Comparison of ENCODE assay signal across 10 cellular contexts in genomic region chr6:159748127-159748526, GRCh38. TPM values are rescaled to one million over a fixed set of nuclear protein-coding genes. Genes with fewer than 3 reads are reported as not detected.
DNase-seq lines count a peak whose midpoint lies in the region; FAIRE-seq and TF ChIP-seq lines count a peak whose summit lies in the region.
"Not testable (repeated sequence)": the region's sequence is repeated elsewhere in the genome, so short reads cannot be mapped to it uniquely, and the experiment has no call there.
"Had no signal": no experiment of that assay in that cellular context is flagged by ENCODE, and none has a peak within 500 bp of the region (broad histone marks: within the 10 kb centered on the region; RNA-seq: fewer than 3 reads in every experiment).

No MANE protein-coding gene starts in this region.

- intact Hi-C loops in A673 (cut with micrococcal nuclease; ENCODE audit: unreplicated experiment) = not testable (repeated sequence)

- not testable (repeated sequence) for BruUV-seq in A673 (replicated peaks; lab: Mats Ljungman, UMichigan)

- not testable (repeated sequence) for H3K4me1 ChIP-seq in A673 (ENCODE audit: insufficient read depth, low read length, poor library complexity, severe bottlenecking); keratinocyte (ENCODE audit: control insufficient read depth, extremely low read depth, insufficient read depth, low read length)

- H3K79me2 ChIP-seq in keratinocyte (ENCODE audit: control insufficient read depth, insufficient read depth, low read length) = peaks cover 31% of the 10 kb centered on the region

- peak; percentile 61 for FAIRE-seq in GM12892 (lab: Jason Lieb, UNC)
- peak; percentile 100 for FAIRE-seq in bronchial epithelial cell (lab: Jason Lieb, UNC)
- peak; percentile 90 for FAIRE-seq in keratinocyte (lab: Jason Lieb, UNC)

- H3K4me3 ChIP-seq in A673 (ENCODE audit: low read depth, low read length, poor library complexity, severe bottlenecking); bronchial epithelial cell (ENCODE audit: low read depth, low read length); keratinocyte (ENCODE audit: control insufficient read depth in 2 of 3, extremely low read depth in 1 of 3, insufficient read depth in 2 of 3, low read depth in 1 of 3, low read length in 3 of 3): not testable (repeated sequence)

- H3K36me3 ChIP-seq in A673 (ENCODE audit: insufficient read depth, low read length, poor library complexity, severe bottlenecking) (peaks cover 100% of the 10 kb centered on the region), keratinocyte (ENCODE audit: control insufficient read depth in 2 of 2, extremely low read depth in 1 of 2, insufficient read depth in 2 of 2, low read length in 2 of 2) (peaks cover 22 to 28% of the 10 kb centered on the region in 2 experiments)
- H3K36me3 ChIP-seq in bronchial epithelial cell (ENCODE audit: control insufficient read depth, insufficient read depth, low read length) = not testable (repeated sequence)

- not testable (repeated sequence) for DNase-seq in A673 (ENCODE audit: low spot score); GM12892 (ENCODE audit: insufficient read length); activated T-cell treated with anti-CD3 and anti-CD28 coated beads, Interleukin-2, amount 50 U/mL, for 24 hours; activated naive CD8-positive, alpha-beta T cell treated with anti-CD3 and anti-CD28 coated beads for 36 hours; bronchial epithelial cell (ENCODE audit: low read depth); keratinocyte (ENCODE audit: low read depth, low spot score); nephron progenitor cell

- H3K27me3 ChIP-seq in A673 (replicated peaks; ENCODE audit: insufficient read depth, low read depth, low read length, poor library complexity); bronchial epithelial cell (ENCODE audit: control insufficient read depth, insufficient read depth, low read length); keratinocyte (ENCODE audit: control insufficient read depth, extremely low read depth, insufficient read depth, low read length): not testable (repeated sequence)

- dilution Hi-C loops in keratinocyte (cut with MboI; ENCODE audit: extremely low pct_ligation_motif_present, low sequenced_read_pairs) = not testable (repeated sequence)

- H3K4me2 ChIP-seq in keratinocyte (ENCODE audit: control insufficient read depth, extremely low read depth, insufficient read depth, low read depth, low read length) = not testable (repeated sequence)

- H3K36me3 Mint-ChIP-seq in activated T-cell treated with anti-CD3 and anti-CD28 coated beads, Interleukin-2, amount 50 U/mL, for 24 hours (ENCODE audit: low read depth) = peaks cover 96% of the 10 kb centered on the region
- H3K36me3 Mint-ChIP-seq in activated naive CD8-positive, alpha-beta T cell treated with anti-CD3 and anti-CD28 coated beads for 36 hours = peaks cover 24% of the 10 kb centered on the region
- H3K36me3 Mint-ChIP-seq in nephron progenitor cell (ENCODE audit: low read depth) = peaks cover 74% of the 10 kb centered on the region

- H3K9me1 ChIP-seq in keratinocyte (ENCODE audit: control insufficient read depth, extremely low read depth, insufficient read depth, low read length) = not testable (repeated sequence)

- CTCF ChIA-PET in A673 (lab: Charles Lee) = not testable (repeated sequence)

- not testable (repeated sequence) for H3K4me3 Mint-ChIP-seq in activated T-cell treated with anti-CD3 and anti-CD28 coated beads, Interleukin-2, amount 50 U/mL, for 24 hours; activated naive CD8-positive, alpha-beta T cell treated with anti-CD3 and anti-CD28 coated beads for 36 hours; nephron progenitor cell

- H3K27ac Mint-ChIP-seq in activated T-cell treated with anti-CD3 and anti-CD28 coated beads, Interleukin-2, amount 50 U/mL, for 24 hours = peak overlapping the region; percentile 61
- H3K27ac Mint-ChIP-seq in activated naive CD8-positive, alpha-beta T cell treated with anti-CD3 and anti-CD28 coated beads for 36 hours = peak overlapping the region; percentile 51
- H3K27ac Mint-ChIP-seq in nephron progenitor cell = peak overlapping the region; percentile 45

- not testable (repeated sequence) for H3K9me3 Mint-ChIP-seq in activated T-cell treated with anti-CD3 and anti-CD28 coated beads, Interleukin-2, amount 50 U/mL, for 24 hours; activated naive CD8-positive, alpha-beta T cell treated with anti-CD3 and anti-CD28 coated beads for 36 hours; nephron progenitor cell

- H3K4me1 Mint-ChIP-seq in activated T-cell treated with anti-CD3 and anti-CD28 coated beads, Interleukin-2, amount 50 U/mL, for 24 hours (ENCODE audit: low read depth) = peaks cover 20% of the 10 kb centered on the region
- peaks cover 11% of the 10 kb centered on the region for H3K4me1 Mint-ChIP-seq in activated naive CD8-positive, alpha-beta T cell treated with anti-CD3 and anti-CD28 coated beads for 36 hours
- not testable (repeated sequence) for H3K4me1 Mint-ChIP-seq in nephron progenitor cell

- H4K20me1 ChIP-seq in keratinocyte (ENCODE audit: control insufficient read depth, extremely low read depth, insufficient read depth, low read length) = not testable (repeated sequence)

- not testable (repeated sequence) for H3K9me3 ChIP-seq in A673 (ENCODE audit: low read depth, low read length, poor library complexity, severe bottlenecking); keratinocyte (ENCODE audit: control insufficient read depth, low read depth, low read length)

- TF ChIP-seq CTCF in A673 (conservative IDR thresholded peaks at IDR 0.05; ENCODE audit: low read depth, low read length); bronchial epithelial cell (IDR thresholded peaks at IDR 0.05; ENCODE audit: insufficient read depth, low read length, severe bottlenecking); keratinocyte (optimal IDR thresholded peaks at IDR 0.05 in 1 of 3, IDR thresholded peaks at IDR 0.05 in 1 of 3, conservative IDR thresholded peaks at IDR 0.05 in 1 of 3; ENCODE audit: extremely low read depth in 1 of 3, insufficient read depth in 2 of 3, low read length in 3 of 3); nephron progenitor cell (IDR thresholded peaks at IDR 0.05): not testable (repeated sequence)

- not testable (repeated sequence) for TF ChIP-seq POLR2A in GM12892 (IDR thresholded peaks at IDR 0.05; ENCODE audit: low read depth, low read length)

- H2AFZ ChIP-seq in keratinocyte (ENCODE audit: control insufficient read depth, low read length) = not testable (repeated sequence)

- POLR2A ChIA-PET in A673 (lab: Charles Lee; ENCODE audit: low non-redundant PET) = not testable (repeated sequence)

- H3K9ac ChIP-seq in keratinocyte (ENCODE audit: control insufficient read depth, extremely low read depth, insufficient read depth, low read length) = not testable (repeated sequence)

- H3K27me3 Mint-ChIP-seq in activated T-cell treated with anti-CD3 and anti-CD28 coated beads, Interleukin-2, amount 50 U/mL, for 24 hours; activated naive CD8-positive, alpha-beta T cell treated with anti-CD3 and anti-CD28 coated beads for 36 hours; nephron progenitor cell (ENCODE audit: low read depth, poor library complexity): not testable (repeated sequence)

- H3K27ac ChIP-seq in A673 (ENCODE audit: low read depth, low read length, poor library complexity, severe bottlenecking) = peak overlapping the region; percentile 15
- H3K27ac ChIP-seq in keratinocyte (ENCODE audit: control insufficient read depth, insufficient read depth, low read length) = not testable (repeated sequence)

RNA-seq across cellular contexts. Expression of gene ACAT2, which starts 13.7 kb away (rescaled TPM):
- total RNA-seq in A673 (2021) (238 and 250 TPM in 2 replicates), bronchial epithelial cell (17.5 and 42.9 TPM in 2 replicates)
- polyA plus RNA-seq in GM12892 (2012; ENCODE audit: missing spikeins) = 104 TPM
- 10 to 100 TPM; 67.8 to 68.4 TPM for total RNA-seq in activated naive CD8-positive, alpha-beta T cell treated with anti-CD3 and anti-CD28 coated beads for 36 hours
- 92.6 to 217 TPM (median 205 TPM) in 3 replicates for polyA plus RNA-seq in keratinocyte
- 25.1 TPM for polyA plus RNA-seq in keratinocyte (2011; ENCODE audit: low read depth)
- polyA plus RNA-seq in keratinocyte (2011; cell fraction: cytosol; rRNA removed) = 81.7 and 105 TPM in 2 replicates
- 47.8 and 53.7 TPM in 2 replicates for polyA plus RNA-seq in keratinocyte (2011; cell fraction: nucleus; rRNA removed)
- polyA plus RNA-seq in keratinocyte (2012; ENCODE audit: low replicate concordance) = 19.4 and 164 TPM in 2 replicates
- 47.7 to 104 TPM (median 51.3 TPM) in 3 replicates for polyA minus RNA-seq in keratinocyte
- polyA minus RNA-seq in keratinocyte (2011; cell fraction: cytosol; rRNA and poly(A)+ RNA removed) = 60.8 TPM
- 14.6 and 32.6 TPM in 2 replicates for polyA minus RNA-seq in keratinocyte (2011; cell fraction: nucleus; rRNA and poly(A)+ RNA removed)

RNA-seq across cellular contexts. Expression of gene WTAP, which starts 20.8 kb away (rescaled TPM):
- 109 and 110 TPM in 2 replicates for total RNA-seq in A673 (2021)
- polyA plus RNA-seq in GM12892 (2012; ENCODE audit: missing spikeins) = 54.2 TPM
- 100 to 1,000 TPM in 1 of 2 experiments, 10 to 100 TPM in 1; 98.3 to 101 TPM for total RNA-seq in activated naive CD8-positive, alpha-beta T cell treated with anti-CD3 and anti-CD28 coated beads for 36 hours
- 115 and 125 TPM in 2 replicates for total RNA-seq in bronchial epithelial cell
- 20.6 to 40.2 TPM (median 35.3 TPM) in 3 replicates for polyA plus RNA-seq in keratinocyte
- polyA plus RNA-seq in keratinocyte (2011; ENCODE audit: low read depth) = 99.5 TPM
- polyA plus RNA-seq in keratinocyte (2011; cell fraction: cytosol; rRNA removed) = 22.1 and 36.7 TPM in 2 replicates
- polyA plus RNA-seq in keratinocyte (2011; cell fraction: nucleus; rRNA removed) = 24.4 and 27.6 TPM in 2 replicates
- 58.7 and 61.5 TPM in 2 replicates for polyA plus RNA-seq in keratinocyte (2012; ENCODE audit: low replicate concordance)
- polyA minus RNA-seq in keratinocyte = 11.5 to 59.4 TPM (median 28.5 TPM) in 3 replicates
- 11.7 TPM for polyA minus RNA-seq in keratinocyte (2011; cell fraction: cytosol; rRNA and poly(A)+ RNA removed)
- 14.8 and 37.4 TPM in 2 replicates for polyA minus RNA-seq in keratinocyte (2011; cell fraction: nucleus; rRNA and poly(A)+ RNA removed)

RNA-seq across cellular contexts. Expression of gene TCP1, which starts 41.3 kb away (rescaled TPM):
- total RNA-seq in A673 (2021) = 505 and 528 TPM in 2 replicates
- polyA plus RNA-seq in GM12892 (2012; ENCODE audit: missing spikeins) = 206 TPM
- 100 to 1,000 TPM; 627 to 631 TPM for total RNA-seq in activated naive CD8-positive, alpha-beta T cell treated with anti-CD3 and anti-CD28 coated beads for 36 hours
- 150 and 202 TPM in 2 replicates for total RNA-seq in bronchial epithelial cell
- 72.8 to 174 TPM (median 174 TPM) in 3 replicates for polyA plus RNA-seq in keratinocyte
- 207 TPM for polyA plus RNA-seq in keratinocyte (2011; ENCODE audit: low read depth)
- 99.5 and 152 TPM in 2 replicates for polyA plus RNA-seq in keratinocyte (2011; cell fraction: cytosol; rRNA removed)
- 104 and 141 TPM in 2 replicates for polyA plus RNA-seq in keratinocyte (2011; cell fraction: nucleus; rRNA removed)
- polyA plus RNA-seq in keratinocyte (2012; ENCODE audit: low replicate concordance) = 224 and 225 TPM in 2 replicates
- polyA minus RNA-seq in keratinocyte = 60.0 to 282 TPM (median 92.0 TPM) in 3 replicates
- 352 TPM for polyA minus RNA-seq in keratinocyte (2011; cell fraction: cytosol; rRNA and poly(A)+ RNA removed)
- 85.3 and 130 TPM in 2 replicates for polyA minus RNA-seq in keratinocyte (2011; cell fraction: nucleus; rRNA and poly(A)+ RNA removed)

RNA-seq across cellular contexts. Expression of gene MRPL18, which starts 42.1 kb away (rescaled TPM):
- total RNA-seq in A673 (2021) = 94.6 and 101 TPM in 2 replicates
- polyA plus RNA-seq in GM12892 (2012; ENCODE audit: missing spikeins) = 81.4 TPM
- 100 to 1,000 TPM; 106 to 108 TPM for total RNA-seq in activated naive CD8-positive, alpha-beta T cell treated with anti-CD3 and anti-CD28 coated beads for 36 hours
- 59.8 and 63.8 TPM in 2 replicates for total RNA-seq in bronchial epithelial cell
- 74.1 to 127 TPM (median 97.1 TPM) in 3 replicates for polyA plus RNA-seq in keratinocyte
- polyA plus RNA-seq in keratinocyte (2011; ENCODE audit: low read depth) = 75.6 TPM
- 78.1 and 93.3 TPM in 2 replicates for polyA plus RNA-seq in keratinocyte (2011; cell fraction: cytosol; rRNA removed)
- polyA plus RNA-seq in keratinocyte (2011; cell fraction: nucleus; rRNA removed) = 35.6 and 45.5 TPM in 2 replicates
- 83.3 and 97.3 TPM in 2 replicates for polyA plus RNA-seq in keratinocyte (2012; ENCODE audit: low replicate concordance)
- polyA minus RNA-seq in keratinocyte = 21.2 to 41.3 TPM (median 35.4 TPM) in 3 replicates
- polyA minus RNA-seq in keratinocyte (2011; cell fraction: cytosol; rRNA and poly(A)+ RNA removed) = 28.4 TPM
- 14.4 and 15.7 TPM in 2 replicates for polyA minus RNA-seq in keratinocyte (2011; cell fraction: nucleus; rRNA and poly(A)+ RNA removed)

RNA-seq across cellular contexts. Expression of gene PNLDC1, which starts 51.9 kb away (rescaled TPM):
- total RNA-seq in A673 (2021) (0.58 TPM in 1 of 2 replicates, not detected in the other), bronchial epithelial cell (0.13 and 0.26 TPM in 2 replicates)
- not detected for polyA plus RNA-seq in GM12892 (2012; ENCODE audit: missing spikeins)
- total RNA-seq in activated naive CD8-positive, alpha-beta T cell treated with anti-CD3 and anti-CD28 coated beads for 36 hours = under 1 TPM in 1 of 2 experiments, not detected in 1; 0.31 TPM
- polyA plus RNA-seq in keratinocyte = 0.05 to 0.14 TPM (median 0.12 TPM) in 3 replicates
- polyA plus RNA-seq in keratinocyte (2011; ENCODE audit: low read depth) = 0.57 TPM
- polyA plus RNA-seq in keratinocyte (2011; cell fraction: cytosol; rRNA removed) = 0.05 TPM in 1 of 2 replicates, not detected in the other
- polyA plus RNA-seq in keratinocyte (2011; cell fraction: nucleus; rRNA removed) = 0.15 and 0.21 TPM in 2 replicates
- polyA plus RNA-seq in keratinocyte (2012; ENCODE audit: low replicate concordance) = 0.25 TPM in 1 of 2 replicates, not detected in the other
- polyA minus RNA-seq in keratinocyte = not detected in 3 replicates
- not detected for polyA minus RNA-seq in keratinocyte (2011; cell fraction: cytosol; rRNA and poly(A)+ RNA removed)
- not detected in 2 replicates for polyA minus RNA-seq in keratinocyte (2011; cell fraction: nucleus; rRNA and poly(A)+ RNA removed)
- total RNA-seq: CD4-positive, CD25-positive, alpha-beta regulatory T cell; GM23248; HT-29 had no signal
- polyA plus RNA-seq: GM23248 had no signal
